In the genomic region with DNA sequence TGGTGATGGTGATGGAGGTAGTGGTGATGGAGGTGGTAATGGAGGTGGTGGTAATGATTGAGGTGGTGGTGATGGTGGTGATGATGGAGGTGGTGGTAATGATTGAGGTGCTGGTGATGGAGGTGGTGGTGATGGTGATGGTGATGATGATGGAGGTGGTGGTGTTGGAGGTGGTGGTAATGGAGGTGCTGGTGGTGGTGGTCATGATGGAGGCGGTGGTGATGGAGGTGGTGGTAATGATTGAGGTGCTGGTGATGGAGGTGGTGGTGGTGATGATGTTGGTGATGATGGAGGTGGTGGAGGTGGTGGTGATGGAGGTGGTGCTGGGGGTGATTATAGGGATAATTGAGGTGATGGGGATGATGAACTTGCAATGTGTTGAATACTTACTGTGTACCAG, we compare ENCODE assay signal across 1 cellular context.
TF ChIP-seq lines count a peak whose summit lies in the region.

No MANE protein-coding gene starts in this region.

TF ChIP-seq in IMR-90, 13 proteins besides CTCF, POLR2A, EP300 and RAD21:
- TF ChIP-seq BHLHE40 (IDR thresholded peaks at IDR 0.05; ENCODE audit: low read depth, low read length) (no peak), RFX5 (IDR thresholded peaks at IDR 0.05; ENCODE audit: low read depth, low read length) (no peak), FOS (IDR thresholded peaks at IDR 0.05; ENCODE audit: low read depth, low read length) (no peak), CHD1 (IDR thresholded peaks at IDR 0.05; ENCODE audit: low read depth, low read length) (no peak), CEBPB (IDR thresholded peaks at IDR 0.05; ENCODE audit: low read depth, low read length) (no peak), RCOR1 (IDR thresholded peaks at IDR 0.05; ENCODE audit: insufficient replicate concordance, low read length) (no peak), SMC3 (IDR thresholded peaks at IDR 0.05; ENCODE audit: low read depth, low read length) (no peak), MXI1 (IDR thresholded peaks at IDR 0.05; ENCODE audit: borderline replicate concordance, low read depth, low read length) (no peak), MAFK (IDR thresholded peaks at IDR 0.05; ENCODE audit: low read depth, low read length) (no peak), MAZ (IDR thresholded peaks at IDR 0.05; ENCODE audit: borderline replicate concordance, low read depth, low read length) (no peak), NFE2L2 (IDR thresholded peaks at IDR 0.05; ENCODE audit: low read depth, low read length) (no peak), ELK1 (IDR thresholded peaks at IDR 0.05; ENCODE audit: borderline replicate concordance, low read depth, low read length) (no peak)
- TF ChIP-seq, protein P1, sequence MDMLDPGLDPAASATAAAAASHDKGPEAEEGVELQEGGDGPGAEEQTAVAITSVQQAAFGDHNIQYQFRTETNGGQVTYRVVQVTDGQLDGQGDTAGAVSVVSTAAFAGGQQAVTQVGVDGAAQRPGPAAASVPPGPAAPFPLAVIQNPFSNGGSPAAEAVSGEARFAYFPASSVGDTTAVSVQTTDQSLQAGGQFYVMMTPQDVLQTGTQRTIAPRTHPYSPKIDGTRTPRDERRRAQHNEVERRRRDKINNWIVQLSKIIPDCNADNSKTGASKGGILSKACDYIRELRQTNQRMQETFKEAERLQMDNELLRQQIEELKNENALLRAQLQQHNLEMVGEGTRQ (IDR thresholded peaks at IDR 0.05; ENCODE audit: low read depth, low read length) = no peak
